Comparison of ENCODE assay signal across 15 cellular contexts in the genomic region with DNA sequence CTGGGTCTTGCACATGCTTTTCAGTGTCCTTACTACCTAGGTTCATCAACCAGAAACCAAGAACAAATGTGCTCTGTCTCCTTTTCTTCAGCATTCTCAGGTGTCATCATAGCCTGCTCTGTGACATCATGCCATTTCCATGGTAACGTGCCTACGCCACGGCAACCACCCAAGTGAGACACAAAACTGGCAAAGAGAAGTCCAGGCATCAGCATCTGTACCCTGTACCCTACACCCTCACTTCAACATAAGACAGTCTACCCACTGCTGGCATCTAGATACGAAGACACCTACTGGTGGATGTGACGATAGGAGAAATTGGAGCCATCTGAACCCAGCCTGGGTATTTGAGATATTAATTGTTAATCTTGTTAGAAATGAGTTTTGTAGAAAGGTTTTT. TPM values are rescaled to one million over a fixed set of nuclear protein-coding genes. Genes with fewer than 3 reads are reported as not detected.
DNase-seq lines count a peak whose midpoint lies in the region; ATAC-seq, FAIRE-seq and TF ChIP-seq lines count a peak whose summit lies in the region.
"Had no signal": no experiment of that assay in that cellular context is flagged by ENCODE, and none has a peak within 500 bp of the region (broad histone marks: within the 10 kb centered on the region; RNA-seq: fewer than 3 reads in every experiment).

No MANE protein-coding gene starts in this region.

- H3F3A ChIP-seq in Loucy (ENCODE audit: low read depth): no peaks in the 10 kb centered on the region

- in situ Hi-C loops in GM12878 (cut with MboI): no loop called here

- H3K36me3 ChIP-seq in Loucy (ENCODE audit: insufficient read depth, low read length): no peaks in the 10 kb centered on the region
- H3K36me3 ChIP-seq in GM12878 (ENCODE audit: control insufficient read depth in 2 of 2, insufficient read depth in 2 of 2, low read length in 1 of 2): peaks cover 7 to 9% of the 10 kb centered on the region in 2 experiments
- peaks cover 0 to 54% (median 6%) of the 10 kb centered on the region in 6 donors for H3K36me3 ChIP-seq in spleen

- H3K27ac Mint-ChIP-seq in activated CD4-positive, alpha-beta T cell treated with anti-CD3 and anti-CD28 coated beads, Interleukin-2, amount 10 ng/mL, durations not matched to agents 7 days and 5 days: peak overlapping the region; percentile 77

- H3K4me3 ChIP-seq in Loucy (ENCODE audit: low read length, poor library complexity, severe bottlenecking): no peak overlapping the region
- no peak overlapping the region for H3K4me3 ChIP-seq in GM12878
- H3K4me3 ChIP-seq in spleen: no peak overlapping the region
- H3K4me3 ChIP-seq: psoas muscle, SK-N-MC had no signal

- SMC1A ChIA-PET in GM12878 (lab: Charles Lee; ENCODE audit: uncharacterized antibody, unreplicated experiment): no interaction called here

- H3K9me2 ChIP-seq in Loucy (replicated peaks; ENCODE audit: low read depth, low read length): no peaks in the 10 kb centered on the region

- no peak overlapping the region for H3K4me2 ChIP-seq in Loucy (ENCODE audit: low read depth, low read length, poor library complexity, severe bottlenecking)
- H3K4me2 ChIP-seq in GM12878 (ENCODE audit: control insufficient read depth, insufficient read depth): no peak overlapping the region

- H3K27me3 ChIP-seq in Loucy (ENCODE audit: insufficient read depth, low read length, poor library complexity, severe bottlenecking) (no peaks in the 10 kb centered on the region), GM12878 (replicated peaks in 1 of 2; ENCODE audit: control insufficient read depth in 2 of 2, insufficient read depth in 2 of 2, low read length in 1 of 2) (no peaks in the 10 kb centered on the region), spleen (replicated peaks in 1 of 7) (no peaks in the 10 kb centered on the region)

- H3K4me3 Mint-ChIP-seq in activated CD4-positive, alpha-beta T cell treated with anti-CD3 and anti-CD28 coated beads, Interleukin-2, amount 10 ng/mL, durations not matched to agents 7 days and 5 days: no peak overlapping the region

- FAIRE-seq in GM12878 (lab: Jason Lieb, UNC): no peak
- FAIRE-seq: endometrium had no signal

- RAD21 ChIA-PET in GM12878 (lab: Charles Lee; ENCODE audit: unreplicated experiment): interaction anchor here (1.6 kb wide), 1 partner anchor 13 kb away, joined by 3 read pairs; a partner anchor contains a TSS

- no peaks in the 10 kb centered on the region for H3K27me3 Mint-ChIP-seq in activated CD4-positive, alpha-beta T cell treated with anti-CD3 and anti-CD28 coated beads, Interleukin-2, amount 10 ng/mL, durations not matched to agents 7 days and 5 days

- peaks cover 63% of the 10 kb centered on the region for H3K4me1 Mint-ChIP-seq in activated CD4-positive, alpha-beta T cell treated with anti-CD3 and anti-CD28 coated beads, Interleukin-2, amount 10 ng/mL, durations not matched to agents 7 days and 5 days

- no peak for TF ChIP-seq EP300 in GM12878 (IDR thresholded peaks at IDR 0.05; ENCODE audit: borderline replicate concordance in 1 of 2, control insufficient read depth in 1 of 2, low read depth in 2 of 2, low read length in 2 of 2)

- H3K9ac ChIP-seq in Loucy (ENCODE audit: low read depth, low read length, poor library complexity, severe bottlenecking): no peak overlapping the region
- H3K9ac ChIP-seq in GM12878 (ENCODE audit: control insufficient read depth, insufficient read depth, low read length): no peak overlapping the region

- TF ChIP-seq CTCF in Loucy (conservative IDR thresholded peaks at IDR 0.05; ENCODE audit: low read length): peak; percentile 23; the same call in 1 of the 2 replicates
- TF ChIP-seq CTCF in GM12878 (IDR thresholded peaks at IDR 0.05 in 2 of 3, conservative IDR thresholded peaks at IDR 0.05 in 1 of 3; ENCODE audit: control insufficient read depth in 2 of 3, extremely low read depth in 1 of 3, insufficient read depth in 1 of 3, low read depth in 3 of 3, low read length in 3 of 3): no peak
- no peak for TF ChIP-seq CTCF in spleen (IDR thresholded peaks at IDR 0.05 in 8 of 11, conservative IDR thresholded peaks at IDR 0.05 in 3 of 11)
- TF ChIP-seq CTCF in RWPE1 (conservative IDR thresholded peaks at IDR 0.05; ENCODE audit: low read depth): no peak

- CTCF ChIA-PET in activated CD4-positive, alpha-beta T cell treated with anti-CD3 and anti-CD28 coated beads, Interleukin-2, amount 10 ng/mL, durations not matched to agents 7 days and 5 days (lab: Charles Lee): no interaction called here
- CTCF ChIA-PET in GM12878 (lab: Yijun Ruan, JAX) (interaction anchor here (1.7 kb wide), 1 partner anchor 25 kb away, joined by 4 read pairs; no protein-coding TSS in a partner anchor), RWPE1 (lab: Yijun Ruan, JAX) (no interaction called here)

- TSS peak; percentile 39 for BruUV-seq in GM12878 (replicated peaks; lab: Mats Ljungman, UMichigan)

- 99% methylated on average over 5 of the region's 5 CpGs for WGBS in GM12878 (ENCODE audit: insufficient coverage, insufficient replicate concordance, low lambda C conversion rate, missing lambda C conversion rate)
- whole genome bisulfite sequencing in spleen, 5 donors: 90 to 95% (median 94%) methylated on average over 5 of the region's 5 CpGs

- no peaks in the 10 kb centered on the region for H3K9me3 Mint-ChIP-seq in activated CD4-positive, alpha-beta T cell treated with anti-CD3 and anti-CD28 coated beads, Interleukin-2, amount 10 ng/mL, durations not matched to agents 7 days and 5 days

- H3K79me2 ChIP-seq in Loucy (ENCODE audit: insufficient read depth, low read length): peaks cover 83% of the 10 kb centered on the region
- H3K79me2 ChIP-seq in GM12878 (ENCODE audit: control insufficient read depth, insufficient read depth, low read length): peaks cover 80% of the 10 kb centered on the region

- no peak for ATAC-seq in GM12878
- no peak for ATAC-seq in HG03039 (IDR thresholded peaks at IDR 0.05; ENCODE audit: unreplicated experiment)
- ATAC-seq: PC-3, psoas muscle had no signal

- H3K4me1 ChIP-seq in Loucy (ENCODE audit: insufficient read depth, low read length, poor library complexity, severe bottlenecking) (peaks cover 9% of the 10 kb centered on the region), GM12878 (ENCODE audit: control insufficient read depth, insufficient read depth, low read length) (peaks cover 8% of the 10 kb centered on the region), spleen (peaks cover 0 to 97% (median 44%) of the 10 kb centered on the region in 6 donors)

- no peak overlapping the region for H2AFZ ChIP-seq in Loucy (ENCODE audit: low read length)
- H2AFZ ChIP-seq in GM12878 (ENCODE audit: control insufficient read depth, low read depth, low read length): no peak overlapping the region

- TF ChIP-seq POLR2A in GM12878 (IDR thresholded peaks at IDR 0.05; ENCODE audit: low read depth, low read length): no peak
- TF ChIP-seq POLR2A in spleen (IDR thresholded peaks at IDR 0.05): no peak

- no peak for TF ChIP-seq RAD21 in GM12878 (IDR thresholded peaks at IDR 0.05; ENCODE audit: insufficient read depth, low read depth, low read length)

- POLR2A ChIA-PET in activated CD4-positive, alpha-beta T cell treated with anti-CD3 and anti-CD28 coated beads, Interleukin-2, amount 10 ng/mL, durations not matched to agents 7 days and 5 days (lab: Charles Lee): no interaction called here
- POLR2A ChIA-PET in GM12878 (lab: Charles Lee): no interaction called here
- POLR2A ChIA-PET in RWPE1 (lab: Yijun Ruan, JAX; ENCODE audit: low non-redundant PET): no interaction called here

- H4K20me1 ChIP-seq in Loucy (ENCODE audit: insufficient read depth, low read length, poor library complexity, severe bottlenecking): peaks cover 5% of the 10 kb centered on the region
- no peaks in the 10 kb centered on the region for H4K20me1 ChIP-seq in GM12878 (ENCODE audit: control insufficient read depth, insufficient read depth)

- H3K9me3 ChIP-seq in Loucy (ENCODE audit: insufficient read depth, low read depth, low read length): no peaks in the 10 kb centered on the region
- H3K9me3 ChIP-seq in GM12878 (replicated peaks; ENCODE audit: control insufficient read depth, insufficient read depth, low read length): no peaks in the 10 kb centered on the region
- H3K9me3 ChIP-seq in spleen: no peaks in the 10 kb centered on the region
- H3K9me3 ChIP-seq: psoas muscle had no signal

- intact Hi-C loops in GM12878 (cut with micrococcal nuclease; ENCODE audit: unreplicated experiment): no loop called here
- intact Hi-C loops in spleen (cut with DNase I; ENCODE audit: low total_unique reads): no loop called here

- DNase-seq in activated CD4-positive, alpha-beta T cell treated with anti-CD3 and anti-CD28 coated beads, Interleukin-2, amount 10 ng/mL, durations not matched to agents 7 days and 5 days: no peak
- DNase-seq in activated CD4-positive, alpha-beta T cell treated with anti-CD3 and anti-CD28 coated beads, Interleukin-2, amount 50 U/mL, for 1 hour: no peak
- DNase-seq in GM12878 (ENCODE audit: low read depth, low spot score) (no peak), spleen (peak; percentile 4), HK-2 (ENCODE audit: unreplicated experiment) (no peak), RWPE1 (ENCODE audit: low spot score) (no peak)
- DNase-seq: foreskin fibroblast, NCI-H1694 treated with DMSO at 0.1 percent for 48 hours, NCI-H526 treated with DMSO at 0.1 percent for 48 hours, PC-3 had no signal

- H3K36me3 Mint-ChIP-seq in activated CD4-positive, alpha-beta T cell treated with anti-CD3 and anti-CD28 coated beads, Interleukin-2, amount 10 ng/mL, durations not matched to agents 7 days and 5 days (ENCODE audit: low read depth): peaks cover 30% of the 10 kb centered on the region

- no peak overlapping the region for H3K27ac ChIP-seq in GM12878 (ENCODE audit: control insufficient read depth, insufficient read depth)
- no peak overlapping the region for H3K27ac ChIP-seq in spleen
- H3K27ac ChIP-seq in RWPE1: no peak overlapping the region
- H3K27ac ChIP-seq: psoas muscle, SK-N-MC had no signal

RNA-seq across cellular contexts. Expression of a gene that starts 13.3 kb away (rescaled TPM):
- 100 to 1,000 TPM in 1 of 2 experiments, 10 to 100 TPM in 1; 99.5 to 115 TPM for total RNA-seq in activated CD4-positive, alpha-beta T cell treated with anti-CD3 and anti-CD28 coated beads, Interleukin-2, amount 10 ng/mL, durations not matched to agents 7 days and 5 days
- 24.4 and 25.1 TPM in 2 replicates for total RNA-seq in GM12878 (2013; cell fraction: nucleolus; rRNA removed)
- total RNA-seq in GM12878 (2014; rRNA removed): 16.3 and 19.0 TPM in 2 replicates
- total RNA-seq in GM12878 (2014; rRNA removed; fragmentation: Illumina TruSeq; extraction: Trizol): 16.8 and 17.2 TPM in 2 replicates
- 78.1 and 86.3 TPM in 2 replicates for total RNA-seq in GM12878 (2021)
- polyA plus RNA-seq in GM12878 (2011; ENCODE audit: low read depth): 12.3 TPM
- 5.1 TPM in 2 replicates for polyA plus RNA-seq in GM12878 (2011; rRNA removed)
- polyA plus RNA-seq in GM12878 (2011; cell fraction: cytosol; rRNA removed): 3.9 and 4.1 TPM in 2 replicates
- polyA plus RNA-seq in GM12878 (2011; cell fraction: nucleus; rRNA removed): 14.1 and 21.0 TPM in 2 replicates
- 18.5 and 26.0 TPM in 2 replicates for polyA plus RNA-seq in GM12878 (2012)
- 29.8 and 38.8 TPM in 2 replicates for polyA plus RNA-seq in GM12878 (2014; fragmentation: Illumina TruSeq; extraction: Trizol)
- polyA plus RNA-seq in GM12878 (2014; fragmentation: Nextera tagmentation; extraction: Ambion mirVana): 1 to 10 TPM; 5.8 to 9.3 TPM
- 18.4 and 23.0 TPM in 2 replicates for polyA plus RNA-seq in GM12878 (2014; rRNA removed)
- 10 to 100 TPM; 12.9 to 13.8 TPM for polyA plus RNA-seq in GM12878 (2016; fragmentation: Nextera tagmentation; extraction: Ambion mirVana)
- 9.9 and 12.6 TPM in 2 replicates for polyA minus RNA-seq in GM12878 (2011; rRNA and poly(A)+ RNA removed)
- polyA minus RNA-seq in GM12878 (2011; cell fraction: cytosol; rRNA and poly(A)+ RNA removed): 10.0 and 13.8 TPM in 2 replicates
- 5.4 and 9.7 TPM in 2 replicates for polyA minus RNA-seq in GM12878 (2011; cell fraction: nucleus; rRNA and poly(A)+ RNA removed)
- 10 to 100 TPM; 26.8 to 68.7 (median 44.1) TPM for total RNA-seq in spleen
- polyA plus RNA-seq in spleen: 10 to 100 TPM in 1 of 3 donors, 1 to 10 TPM in 2; 6.0 to 14.2 (median 7.5) TPM

RNA-seq across cellular contexts. Expression of a gene that starts 30.3 kb away (rescaled TPM):
- total RNA-seq in activated CD4-positive, alpha-beta T cell treated with anti-CD3 and anti-CD28 coated beads, Interleukin-2, amount 10 ng/mL, durations not matched to agents 7 days and 5 days: 100 to 1,000 TPM; 162 to 168 TPM
- total RNA-seq in GM12878 (2013; cell fraction: nucleolus; rRNA removed): 53.9 and 56.9 TPM in 2 replicates
- total RNA-seq in GM12878 (2014; rRNA removed) (136 and 148 TPM in 2 replicates), GM12878 (2014; rRNA removed; fragmentation: Illumina TruSeq; extraction: Trizol) (141 and 150 TPM in 2 replicates), GM12878 (2021) (143 and 146 TPM in 2 replicates), spleen (10 to 100 TPM; 42.7 to 72.4 (median 59.5) TPM)
- polyA plus RNA-seq in GM12878 (2011; ENCODE audit: low read depth): 73.1 TPM
- polyA plus RNA-seq in GM12878 (2011; rRNA removed) (136 and 184 TPM in 2 replicates), GM12878 (2014; fragmentation: Illumina TruSeq; extraction: Trizol) (191 and 244 TPM in 2 replicates), GM12878 (2014; fragmentation: Nextera tagmentation; extraction: Ambion mirVana) (10 to 100 TPM; 62.0 to 90.0 TPM), GM12878 (2014; rRNA removed) (167 and 180 TPM in 2 replicates), GM12878 (2016; fragmentation: Nextera tagmentation; extraction: Ambion mirVana) (100 to 1,000 TPM; 230 to 246 TPM), spleen (10 to 100 TPM; 28.1 to 53.3 (median 43.9) TPM)
- 131 and 137 TPM in 2 replicates for polyA plus RNA-seq in GM12878 (2011; cell fraction: cytosol; rRNA removed)
- 56.9 and 73.1 TPM in 2 replicates for polyA plus RNA-seq in GM12878 (2011; cell fraction: nucleus; rRNA removed)
- 81.5 and 82.4 TPM in 2 replicates for polyA plus RNA-seq in GM12878 (2012)
- polyA minus RNA-seq in GM12878 (2011; rRNA and poly(A)+ RNA removed): 63.4 and 92.7 TPM in 2 replicates
- 24.5 and 33.5 TPM in 2 replicates for polyA minus RNA-seq in GM12878 (2011; cell fraction: cytosol; rRNA and poly(A)+ RNA removed)
- 8.8 and 14.9 TPM in 2 replicates for polyA minus RNA-seq in GM12878 (2011; cell fraction: nucleus; rRNA and poly(A)+ RNA removed)

RNA-seq across cellular contexts. Expression of a gene that starts 51.9 kb away (rescaled TPM):
- 10 to 100 TPM; 41.6 to 56.6 TPM for total RNA-seq in activated CD4-positive, alpha-beta T cell treated with anti-CD3 and anti-CD28 coated beads, Interleukin-2, amount 10 ng/mL, durations not matched to agents 7 days and 5 days
- total RNA-seq in GM12878 (2013; cell fraction: nucleolus; rRNA removed): 1.7 and 2.8 TPM in 2 replicates
- total RNA-seq in GM12878 (2014; rRNA removed) (77.3 and 83.3 TPM in 2 replicates), GM12878 (2014; rRNA removed; fragmentation: Illumina TruSeq; extraction: Trizol) (2.0 and 2.4 TPM in 2 replicates), GM12878 (2021) (61.8 and 63.4 TPM in 2 replicates), spleen (10 to 100 TPM; 23.6 to 31.0 (median 26.3) TPM)
- polyA plus RNA-seq in GM12878 (2011; ENCODE audit: low read depth): 3.7 TPM
- polyA plus RNA-seq in GM12878 (2011; rRNA removed) (4.2 and 15.2 TPM in 2 replicates), GM12878 (2014; fragmentation: Illumina TruSeq; extraction: Trizol) (0.21 TPM in 1 of 2 replicates, not detected in the other), GM12878 (2014; fragmentation: Nextera tagmentation; extraction: Ambion mirVana) (under 1 TPM in 1 of 2 experiments, not detected in 1; 0.71 TPM), GM12878 (2014; rRNA removed) (78.5 and 94.8 TPM in 2 replicates), GM12878 (2016; fragmentation: Nextera tagmentation; extraction: Ambion mirVana) (100 to 1,000 TPM; 138 to 147 TPM), spleen (10 to 100 TPM in 2 of 3 donors, 1 to 10 TPM in 1; 7.4 to 20.5 (median 10.1) TPM)
- 47.8 and 76.9 TPM in 2 replicates for polyA plus RNA-seq in GM12878 (2011; cell fraction: cytosol; rRNA removed)
- polyA plus RNA-seq in GM12878 (2011; cell fraction: nucleus; rRNA removed): 28.3 and 29.1 TPM in 2 replicates
- polyA plus RNA-seq in GM12878 (2012): 27.5 and 29.0 TPM in 2 replicates
- polyA minus RNA-seq in GM12878 (2011; rRNA and poly(A)+ RNA removed): 2.4 and 3.6 TPM in 2 replicates
- polyA minus RNA-seq in GM12878 (2011; cell fraction: cytosol; rRNA and poly(A)+ RNA removed): 8.8 and 9.9 TPM in 2 replicates
- 4.5 and 10.5 TPM in 2 replicates for polyA minus RNA-seq in GM12878 (2011; cell fraction: nucleus; rRNA and poly(A)+ RNA removed)
